Comparison of ENCODE assay signal across 8 cellular contexts in the genomic region with DNA sequence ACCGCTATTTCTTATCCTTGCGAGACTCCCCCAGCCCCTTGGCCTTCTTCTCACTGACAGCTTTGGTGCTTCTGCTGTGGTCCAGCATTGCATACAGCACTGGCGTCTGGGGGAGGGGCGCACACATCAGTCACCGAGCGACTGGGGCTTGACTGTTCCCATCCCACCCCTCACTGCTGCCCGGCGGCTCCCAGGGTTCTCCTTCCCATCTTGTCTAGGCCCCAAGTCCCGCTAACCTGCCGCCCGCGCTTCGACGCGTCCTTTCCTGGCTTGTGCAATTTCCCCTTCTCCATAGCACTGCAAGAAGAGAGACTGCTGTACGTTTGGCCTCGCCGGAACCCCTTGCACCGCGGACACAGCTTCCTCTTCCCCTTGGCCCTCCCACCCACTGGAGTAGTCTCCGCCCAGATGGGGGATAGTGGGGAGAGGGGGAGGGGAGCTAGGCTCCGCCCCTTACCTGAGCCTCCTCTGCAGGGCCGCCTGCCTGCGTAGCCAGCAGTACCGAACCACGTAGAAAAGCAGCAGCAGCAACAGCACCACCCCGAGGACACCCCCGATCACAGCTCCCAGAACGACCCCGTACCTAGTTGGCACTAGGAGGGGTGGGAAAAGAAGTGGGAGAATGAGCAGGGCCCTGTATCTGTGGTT. TPM values are rescaled to one million over a fixed set of nuclear protein-coding genes. Genes with fewer than 3 reads are reported as not detected.
A peak's percentile ranks its signal among the peaks of the same experiment; 100 is the strongest.
DNase-seq lines count a peak whose midpoint lies in the region; ATAC-seq and TF ChIP-seq lines count a peak whose summit lies in the region.

No MANE protein-coding gene starts in this region.

- H3K9me2 ChIP-seq in PC-9 (ENCODE audit: insufficient read depth): no peaks in the 10 kb centered on the region

- POLR2A ChIA-PET in PC-9 (lab: Charles Lee; ENCODE audit: unreplicated experiment): no interaction called here

- H3F3A ChIP-seq in PC-9 (ENCODE audit: insufficient read depth, low read depth): no peaks in the 10 kb centered on the region; the same call in 1 of the 2 replicates

- TF ChIP-seq CTCF in GM12872 (IDR thresholded peaks at IDR 0.05; ENCODE audit: insufficient read depth, low read depth, low read length): peak; percentile 49
- peak; percentile 38 for TF ChIP-seq CTCF in epithelial cell of esophagus (IDR thresholded peaks at IDR 0.05; ENCODE audit: insufficient read depth, low read depth, low read length, missing control alignments)
- no peak for TF ChIP-seq CTCF in PC-9 (conservative IDR thresholded peaks at IDR 0.05)

- no peak overlapping the region for H3K4me2 ChIP-seq in PC-9

- peak overlapping the region; percentile 63 for H3K4me3 ChIP-seq in epithelial cell of esophagus (ENCODE audit: low read length)
- H3K4me3 ChIP-seq in PC-9: no peak overlapping the region

- CTCF ChIA-PET in PC-9 (lab: Charles Lee): interaction anchor here (0.5 kb wide), 1 partner anchor 54 kb away, joined by 11 read pairs; no protein-coding TSS in a partner anchor

- peaks cover 9% of the 10 kb centered on the region for H3K4me1 ChIP-seq in PC-9 (replicated peaks; ENCODE audit: insufficient read depth)

- H3K27me3 ChIP-seq in PC-9 (ENCODE audit: insufficient read depth, low read depth): no peaks in the 10 kb centered on the region

- no peaks in the 10 kb centered on the region for H3K9me3 ChIP-seq in PC-9 (ENCODE audit: insufficient read depth, low read depth)

- ATAC-seq in HG02884 (IDR thresholded peaks at IDR 0.05; ENCODE audit: unreplicated experiment): peak; percentile 68

- H2AFZ ChIP-seq in PC-9: no peak overlapping the region

- H3K36me3 ChIP-seq in PC-9 (ENCODE audit: low read depth): no peaks in the 10 kb centered on the region

- no peaks in the 10 kb centered on the region for H3K79me2 ChIP-seq in PC-9 (ENCODE audit: low read depth)

- peak; percentile 43 for DNase-seq in NCI-H460 (ENCODE audit: extremely low read depth, low read depth)
- DNase-seq in activated CD8-positive, alpha-beta memory T cell treated with anti-CD3 and anti-CD28 coated beads, Interleukin-2, amount 50 U/mL, for 1 hour (ENCODE audit: extremely low read depth): peak; percentile 65
- DNase-seq in epithelial cell of esophagus (ENCODE audit: low read depth): peak; percentile 81
- DNase-seq in middle frontal gyrus (ENCODE audit: extremely low spot score, low spot score): peak; percentile 49
- DNase-seq in stimulated activated CD8-positive, alpha-beta memory T cell treated with anti-CD3 and anti-CD28 coated beads, Interleukin-2, amount 100 ng/mL, for 1 hour (ENCODE audit: low read depth in 2 of 2): peak; percentile 64 to 76
- DNase-seq in PC-9: no peak

- BruUV-seq in PC-9 (replicated peaks; lab: Mats Ljungman, UMichigan): no TSS peak

- intact Hi-C loops in PC-9 (cut with micrococcal nuclease; ENCODE audit: unreplicated experiment): no loop called here

- no peak overlapping the region for H3K27ac ChIP-seq in PC-9

- no peaks in the 10 kb centered on the region for H4K20me1 ChIP-seq in PC-9 (ENCODE audit: insufficient read depth)

RNA-seq across cellular contexts. Expression of a gene that starts 3.8 kb away (rescaled TPM):
- total RNA-seq in NCI-H460 (2014; rRNA removed; shearing (Covaris generic)): 54.3 and 54.9 TPM in 2 replicates
- polyA plus RNA-seq in NCI-H460 (2014; cell fraction: nucleus; rRNA removed): 38.8 and 53.9 TPM in 2 replicates
- 0.39 and 0.43 TPM in 2 replicates for total RNA-seq in PC-9 (2021)

RNA-seq across cellular contexts. Expression of a gene that starts 8.2 kb away (rescaled TPM):
- 67.9 and 70.4 TPM in 2 replicates for total RNA-seq in NCI-H460 (2014; rRNA removed; shearing (Covaris generic))
- polyA plus RNA-seq in NCI-H460 (2014; cell fraction: nucleus; rRNA removed): 23.0 and 34.0 TPM in 2 replicates
- total RNA-seq in PC-9 (2021): 215 and 216 TPM in 2 replicates

RNA-seq across cellular contexts. Expression of a gene that starts 47.5 kb away (rescaled TPM):
- total RNA-seq in NCI-H460 (2014; rRNA removed; shearing (Covaris generic)): not detected in 2 replicates
- not detected in 2 replicates for polyA plus RNA-seq in NCI-H460 (2014; cell fraction: nucleus; rRNA removed)
- not detected in 2 replicates for total RNA-seq in PC-9 (2021)

Comparison
In these comparisons a context has a peak if more than half of its experiments do, and no peak if none do; other contexts are left out.
1. DNase-seq: peak in NCI-H460 (single experiment), activated CD8-positive, alpha-beta memory T cell treated with anti-CD3 and anti-CD28 coated beads, Interleukin-2, amount 50 U/mL, for 1 hour (single experiment), epithelial cell of esophagus (single experiment), middle frontal gyrus (single experiment) and stimulated activated CD8-positive, alpha-beta memory T cell treated with anti-CD3 and anti-CD28 coated beads, Interleukin-2, amount 100 ng/mL, for 1 hour (2 of 2); none in PC-9 (0 of 2).
2. RNA of a gene that starts 3.8 kb away (total RNA-seq): 54.3 to 54.9 TPM in NCI-H460; 0.39 to 0.43 TPM in PC-9; every median in the first group is over 10 times any median in the second.